ENCODE assay signal across 8 cellular contexts in the genomic region with DNA sequence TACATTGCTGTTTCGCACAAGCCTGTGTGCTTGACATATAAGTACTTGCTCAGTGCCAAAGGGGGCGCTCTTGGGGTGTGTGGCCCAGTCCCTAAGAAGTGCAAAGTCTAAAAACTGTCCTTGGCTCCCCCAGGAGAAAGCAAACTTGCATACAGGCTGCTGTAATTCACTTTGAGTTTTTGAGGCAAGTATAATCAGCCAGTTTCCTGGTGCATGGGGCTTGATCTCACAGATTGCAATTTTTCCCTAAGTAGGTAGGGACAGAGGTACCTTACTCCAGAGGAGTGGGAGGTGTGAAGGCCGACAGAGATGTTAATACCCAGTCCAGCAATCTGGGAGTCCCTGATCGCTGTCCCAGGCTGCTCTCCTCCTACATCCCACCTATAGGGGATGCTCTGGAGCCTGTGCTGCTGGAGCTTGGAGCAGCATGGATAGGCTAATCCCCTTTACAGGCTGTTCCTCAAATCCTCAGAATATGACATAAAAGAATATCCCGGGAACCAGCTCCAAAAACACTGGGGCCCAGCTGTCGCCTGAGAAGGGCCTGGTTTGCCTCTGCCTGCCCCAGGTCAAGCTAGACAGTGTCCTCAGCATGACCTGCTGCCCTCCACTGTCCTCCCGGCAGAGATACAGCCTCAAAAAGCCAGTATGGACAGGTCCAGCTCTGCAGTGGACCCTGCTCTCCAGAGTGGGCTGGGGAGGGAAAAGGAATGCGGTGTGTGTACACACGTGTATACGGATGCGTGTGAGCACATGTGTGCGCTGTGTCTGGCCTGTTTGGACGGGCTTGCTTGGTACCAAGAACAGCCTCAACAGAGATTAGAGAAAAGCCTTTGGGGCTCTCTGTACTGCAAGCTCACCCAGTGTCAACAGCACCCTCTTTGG.
DNase-seq lines count a peak whose midpoint lies in the region; ATAC-seq and TF ChIP-seq lines count a peak whose summit lies in the region.

No MANE protein-coding gene starts in this region.

- DNase-seq in EL (peak; percentile 25), NCI-H1694 treated with DMSO at 0.1 percent for 48 hours (lab: John Stamatoyannopoulos, UW) (peak; percentile 33), cardiac fibroblast (ENCODE audit: low read depth in 2 of 2) (peak; percentile 54 to 69), mucosa of descending colon (peak; percentile 66 to 79 (median 72)), germinal center (ENCODE audit: low spot score) (no peak)
- no peak for DNase-seq in activated CD4-positive, CD25-positive, alpha-beta regulatory T cell (lab: John Stamatoyannopoulos, UW)

- no peak overlapping the region for H3K4me3 ChIP-seq in cardiac fibroblast (replicated peaks in 1 of 2; ENCODE audit: low read depth in 2 of 2, low read length in 2 of 2)
- H3K4me3 ChIP-seq in mucosa of descending colon: no peak overlapping the region

- TF ChIP-seq CTCF in cardiac fibroblast (IDR thresholded peaks at IDR 0.05; ENCODE audit: low read depth, low read length): peak; percentile 66
- peak; percentile 18 for TF ChIP-seq CTCF in mucosa of descending colon (IDR thresholded peaks at IDR 0.05)

- no peaks in the 10 kb centered on the region for H3K9me3 ChIP-seq in mucosa of descending colon

- intact Hi-C loops in mucosa of descending colon (cut with DNase I, micrococcal nuclease): no loop called here

- no peaks in the 10 kb centered on the region for H3K36me3 ChIP-seq in mucosa of descending colon (ENCODE audit: low read depth)

- H3K4me1 ChIP-seq in mucosa of descending colon (ENCODE audit: low read depth): peaks cover 73% of the 10 kb centered on the region

- ATAC-seq in mucosa of descending colon: peak; percentile 47
- no peak for ATAC-seq in HG03045 (IDR thresholded peaks at IDR 0.05; ENCODE audit: unreplicated experiment)
- no peak for ATAC-seq in GM18873 (IDR thresholded peaks at IDR 0.05; ENCODE audit: low FRiP score, unreplicated experiment)

Comparison
In these comparisons a context has a peak if more than half of its experiments do, and no peak if none do; other contexts are left out.
1. DNase-seq: peak in EL (single experiment), NCI-H1694 treated with DMSO at 0.1 percent for 48 hours (single experiment), cardiac fibroblast (2 of 2) and mucosa of descending colon (3 of 3); none in germinal center (single experiment) and activated CD4-positive, CD25-positive, alpha-beta regulatory T cell (0 of 4).